In genomic region chr2:98608118-98608961, GRCh38 we compare ENCODE assay signal across 8 cellular contexts. TPM values are rescaled to one million over a fixed set of nuclear protein-coding genes. Genes with fewer than 3 reads are reported as not detected.
DNase-seq lines count a peak whose midpoint lies in the region; ATAC-seq and TF ChIP-seq lines count a peak whose summit lies in the region.

Gene COA5 (minus strand): TSS chr2:98608512. CDS start chr2:98608405, 107 bp downstream.
Gene UNC50 (plus strand): TSS chr2:98608589. CDS start chr2:98609760, 1,171 bp downstream.

- peak within 1 kb of the TSS; percentile 93 to 98 (median 96) for H3K27ac Mint-ChIP-seq in naive B cell
- H3K27ac Mint-ChIP-seq in stimulated activated effector memory CD8-positive, alpha-beta T cell treated with anti-CD3 and anti-CD28 coated beads, Interleukin-12 subunit alpha, Interleukin-12 subunit beta, amount 100 ng/mL, for 72 hours: peak within 1 kb of the TSS; percentile 97

- H3K36me3 ChIP-seq in DND-41 (ENCODE audit: insufficient read depth, low read length) (peaks cover 39% of the 10 kb centered on the region), GM23248 (ENCODE audit: low read depth) (peaks cover 21% of the 10 kb centered on the region)

- no peaks in the 10 kb centered on the region for H3K9me3 ChIP-seq in DND-41 (ENCODE audit: insufficient read depth, low read length, severe bottlenecking)
- no peaks in the 10 kb centered on the region for H3K9me3 ChIP-seq in GM23248 (ENCODE audit: low read depth)

- H3K79me2 ChIP-seq in DND-41 (ENCODE audit: insufficient read depth, low read length) (peaks cover 72% of the 10 kb centered on the region), GM23248 (ENCODE audit: insufficient read depth) (peaks cover 98% of the 10 kb centered on the region)

- no peaks in the 10 kb centered on the region for H3K9me2 ChIP-seq in GM23248 (ENCODE audit: insufficient read depth)

- TF ChIP-seq CTCF in DND-41 (IDR thresholded peaks at IDR 0.05; ENCODE audit: borderline replicate concordance, extremely low read depth, low read length, poor library complexity, severe bottlenecking): peak; percentile 21

- H3K9ac ChIP-seq in DND-41 (ENCODE audit: low read depth, low read length) (peak within 1 kb of the TSS; percentile 91), GM23248 (peak within 1 kb of the TSS; percentile 99)

- H3K4me1 Mint-ChIP-seq in naive B cell: peaks cover 49 to 60% (median 52%) of the 10 kb centered on the region in 3 donors
- H3K4me1 Mint-ChIP-seq in stimulated activated effector memory CD8-positive, alpha-beta T cell treated with anti-CD3 and anti-CD28 coated beads, Interleukin-12 subunit alpha, Interleukin-12 subunit beta, amount 100 ng/mL, for 72 hours: peaks cover 61% of the 10 kb centered on the region

- peak within 1 kb of the TSS; percentile 89 to 99 (median 94) for H3K4me3 Mint-ChIP-seq in naive B cell
- peak within 1 kb of the TSS; percentile 88 for H3K4me3 Mint-ChIP-seq in stimulated activated effector memory CD8-positive, alpha-beta T cell treated with anti-CD3 and anti-CD28 coated beads, Interleukin-12 subunit alpha, Interleukin-12 subunit beta, amount 100 ng/mL, for 72 hours

- H3K9me3 Mint-ChIP-seq in naive B cell: no peaks in the 10 kb centered on the region
- no peaks in the 10 kb centered on the region for H3K9me3 Mint-ChIP-seq in stimulated activated effector memory CD8-positive, alpha-beta T cell treated with anti-CD3 and anti-CD28 coated beads, Interleukin-12 subunit alpha, Interleukin-12 subunit beta, amount 100 ng/mL, for 72 hours

- peak; percentile 89 for ATAC-seq in DND-41 (ENCODE audit: insufficient read depth, low read depth)
- peak; percentile 86 for ATAC-seq in naive B cell (ENCODE audit: low read depth in 2 of 2)
- peak; percentile 96 for ATAC-seq in stimulated activated effector memory CD8-positive, alpha-beta T cell treated with anti-CD3 and anti-CD28 coated beads, Interleukin-12 subunit alpha, Interleukin-12 subunit beta, amount 100 ng/mL, for 72 hours

- H3F3A ChIP-seq in GM23248 (ENCODE audit: insufficient read depth): 0 out of 2 replicates have a peak, but pooled peaks cover 5% of the 10 kb centered on the region

- H3K36me3 Mint-ChIP-seq in naive B cell: peaks cover 4% of the 10 kb centered on the region in 2 donors
- peaks cover 61% of the 10 kb centered on the region for H3K36me3 Mint-ChIP-seq in stimulated activated effector memory CD8-positive, alpha-beta T cell treated with anti-CD3 and anti-CD28 coated beads, Interleukin-12 subunit alpha, Interleukin-12 subunit beta, amount 100 ng/mL, for 72 hours

- H3K27me3 ChIP-seq in DND-41 (ENCODE audit: insufficient read depth, low read length, poor library complexity) (no peaks in the 10 kb centered on the region), GM23248 (replicated peaks; ENCODE audit: insufficient read depth) (no peaks in the 10 kb centered on the region)

- H3K27ac ChIP-seq in DND-41 (ENCODE audit: low read length) (peak within 1 kb of the TSS; percentile 94), GM23248 (peak within 1 kb of the TSS; percentile 93)

- peak; percentile 91 for DNase-seq in DND-41
- DNase-seq in GM23248: peak; percentile 96
- peak; percentile 84 to 90 for DNase-seq in Kasumi-1 (lab: John Stamatoyannopoulos, UW)
- peak; percentile 89 for DNase-seq in RKO (ENCODE audit: low spot score)
- peak; percentile 84 for DNase-seq in activated T-helper 1 cell treated with Interleukin-2 at 50 U/mL for 16 hours (ENCODE audit: low read depth)
- DNase-seq in fibroblast of gingiva (ENCODE audit: low read depth): peak; percentile 93
- peak; percentile 92 for DNase-seq in naive B cell
- DNase-seq in stimulated activated effector memory CD8-positive, alpha-beta T cell treated with anti-CD3 and anti-CD28 coated beads, Interleukin-12 subunit alpha, Interleukin-12 subunit beta, amount 100 ng/mL, for 72 hours (ENCODE audit: low spot score in 2 of 2): peak; percentile 82 to 94

- WGBS in GM23248 (ENCODE audit: low coverage in 1 of 2, low lambda C conversion rate in 2 of 2, missing lambda C conversion rate in 2 of 2), 2 experiments: 0 to 1% methylated on average over 80 to 85 of the region's 92 CpGs

- H3K4me1 ChIP-seq in DND-41 (ENCODE audit: insufficient read depth, low read length): peaks cover 45% of the 10 kb centered on the region
- peaks cover 27% of the 10 kb centered on the region for H3K4me1 ChIP-seq in GM23248 (ENCODE audit: insufficient read depth)

- in situ Hi-C loops in GM23248 (cut with MboI): loop anchor here (10.0 kb wide), 1 partner anchor 194 kb away; no protein-coding TSS in a partner anchor

- peak within 1 kb of the TSS; percentile 86 to 94 for H3K4me3 ChIP-seq in DND-41 (ENCODE audit: low read depth in 1 of 2, low read length in 2 of 2)
- H3K4me3 ChIP-seq in GM23248: peak within 1 kb of the TSS; percentile 87

- no peaks in the 10 kb centered on the region for H4K20me1 ChIP-seq in DND-41 (ENCODE audit: insufficient read depth, low read length)
- H4K20me1 ChIP-seq in GM23248 (ENCODE audit: insufficient read depth): no peaks in the 10 kb centered on the region

- H3K27me3 Mint-ChIP-seq in naive B cell: no peaks in the 10 kb centered on the region

- peak within 1 kb of the TSS; percentile 83 for H3K4me2 ChIP-seq in DND-41 (ENCODE audit: insufficient read depth, low read length)
- peak within 1 kb of the TSS; percentile 99 for H3K4me2 ChIP-seq in GM23248 (ENCODE audit: unreplicated experiment)

- peak within 1 kb of the TSS; percentile 97 for H2AFZ ChIP-seq in DND-41 (ENCODE audit: low read depth, low read length)
- H2AFZ ChIP-seq in GM23248: peak within 1 kb of the TSS; percentile 97

RNA-seq across cellular contexts. Expression of gene COA5, which starts in this region (rescaled TPM):
- total RNA-seq in GM23248 (2014; rRNA removed; shearing (Covaris generic)): 23.8 and 32.7 TPM in 2 replicates
- polyA plus RNA-seq in GM23248 (2016; fragmentation: Nextera tagmentation; extraction: Ambion mirVana) (38.2 and 42.0 TPM in 2 replicates), naive B cell (ENCODE audit: low read depth in 6 of 6) (10 to 100 TPM; 27.4 to 40.5 (median 36.0) TPM)

RNA-seq across cellular contexts. Expression of gene UNC50, which starts in this region (rescaled TPM):
- 46.0 and 71.8 TPM in 2 replicates for total RNA-seq in GM23248 (2014; rRNA removed; shearing (Covaris generic))
- polyA plus RNA-seq in GM23248 (2016; fragmentation: Nextera tagmentation; extraction: Ambion mirVana): 80.5 and 88.6 TPM in 2 replicates
- 10 to 100 TPM; 36.8 to 71.5 (median 49.7) TPM for polyA plus RNA-seq in naive B cell (ENCODE audit: low read depth in 6 of 6)

Comparison
In these comparisons a context has a peak if more than half of its experiments do, and no peak if none do; other contexts are left out.
1. Peak in every context shown above with its lines: DNase-seq, ATAC-seq, H3K4me3 ChIP-seq and H3K27ac ChIP-seq.